In genomic region chr7:116538138-116538537, GRCh38 we compare ENCODE assay signal across 12 cellular contexts. TPM values are rescaled to one million over a fixed set of nuclear protein-coding genes. Genes with fewer than 3 reads are reported as not detected.
"Had no signal": no experiment of that assay in that cellular context is flagged by ENCODE, and none has a peak within 500 bp of the region (broad histone marks: within the 10 kb centered on the region; RNA-seq: fewer than 3 reads in every experiment).

No MANE protein-coding gene starts in this region.

- H3K27ac ChIP-seq: upper lobe of right lung, WERI-Rb-1 had no signal

- DNase-seq: activated CD4-positive, alpha-beta memory T cell treated with anti-CD3 and anti-CD28 coated beads, Interleukin-2, amount 10 ng/mL, durations not matched to agents 7 days and 5 days; activated CD4-positive, alpha-beta T cell treated with anti-CD3 and anti-CD28 coated beads for 36 hours; activated gamma-delta T cell treated with Interleukin-2 at 50 U/mL for 16 hours; activated naive CD8-positive, alpha-beta T cell treated with anti-CD3 and anti-CD28 coated beads, Interleukin-2, amount 10 ng/mL, durations not matched to agents 7 days and 5 days; activated T-cell treated with anti-CD3 and anti-CD28 coated beads, Interleukin-2, amount 50 U/mL, for 72 hours; anterior cingulate cortex; stimulated activated CD4-positive, alpha-beta T cell treated with anti-CD3 and anti-CD28 coated beads, Interleukin-12 subunit alpha, Interleukin-12 subunit beta, amount 100 ng/mL, for 4 hours; stimulated activated naive CD4-positive, alpha-beta T cell treated with Interleukin-2 at 50 U/mL for 16 hours; T-helper 1 cell; upper lobe of right lung; WERI-Rb-1 had no signal

- H3K9me3 ChIP-seq: upper lobe of right lung had no signal

- H3K27ac Mint-ChIP-seq: activated CD4-positive, alpha-beta memory T cell treated with anti-CD3 and anti-CD28 coated beads, Interleukin-2, amount 10 ng/mL, durations not matched to agents 7 days and 5 days; activated CD4-positive, alpha-beta T cell treated with anti-CD3 and anti-CD28 coated beads for 36 hours; activated naive CD8-positive, alpha-beta T cell treated with anti-CD3 and anti-CD28 coated beads, Interleukin-2, amount 10 ng/mL, durations not matched to agents 7 days and 5 days; activated T-cell treated with anti-CD3 and anti-CD28 coated beads, Interleukin-2, amount 50 U/mL, for 72 hours had no signal

- H3K4me1 Mint-ChIP-seq: activated CD4-positive, alpha-beta memory T cell treated with anti-CD3 and anti-CD28 coated beads, Interleukin-2, amount 10 ng/mL, durations not matched to agents 7 days and 5 days; activated CD4-positive, alpha-beta T cell treated with anti-CD3 and anti-CD28 coated beads for 36 hours; activated naive CD8-positive, alpha-beta T cell treated with anti-CD3 and anti-CD28 coated beads, Interleukin-2, amount 10 ng/mL, durations not matched to agents 7 days and 5 days had no signal

- H3K36me3 Mint-ChIP-seq: activated naive CD8-positive, alpha-beta T cell treated with anti-CD3 and anti-CD28 coated beads, Interleukin-2, amount 10 ng/mL, durations not matched to agents 7 days and 5 days had no signal

- H3K27me3 ChIP-seq: upper lobe of right lung had no signal

- H3K9me3 Mint-ChIP-seq: activated CD4-positive, alpha-beta memory T cell treated with anti-CD3 and anti-CD28 coated beads, Interleukin-2, amount 10 ng/mL, durations not matched to agents 7 days and 5 days had no signal

- H3K4me3 Mint-ChIP-seq: activated CD4-positive, alpha-beta memory T cell treated with anti-CD3 and anti-CD28 coated beads, Interleukin-2, amount 10 ng/mL, durations not matched to agents 7 days and 5 days; activated CD4-positive, alpha-beta T cell treated with anti-CD3 and anti-CD28 coated beads for 36 hours; activated naive CD8-positive, alpha-beta T cell treated with anti-CD3 and anti-CD28 coated beads, Interleukin-2, amount 10 ng/mL, durations not matched to agents 7 days and 5 days; activated T-cell treated with anti-CD3 and anti-CD28 coated beads, Interleukin-2, amount 50 U/mL, for 72 hours had no signal

- H3K4me1 ChIP-seq: upper lobe of right lung had no signal

- H3K4me3 ChIP-seq: upper lobe of right lung had no signal

- H3K36me3 ChIP-seq: WERI-Rb-1 had no signal

- ATAC-seq: activated CD4-positive, alpha-beta T cell treated with anti-CD3 and anti-CD28 coated beads for 36 hours; sciatic nerve; upper lobe of right lung had no signal

RNA-seq across cellular contexts. Expression of gene CAV2, which starts 38.6 kb away (rescaled TPM):
- total RNA-seq: activated CD4-positive, alpha-beta memory T cell treated with anti-CD3 and anti-CD28 coated beads, Interleukin-2, amount 10 ng/mL, durations not matched to agents 7 days and 5 days; activated CD4-positive, alpha-beta T cell treated with anti-CD3 and anti-CD28 coated beads for 36 hours; activated naive CD8-positive, alpha-beta T cell treated with anti-CD3 and anti-CD28 coated beads, Interleukin-2, amount 10 ng/mL, durations not matched to agents 7 days and 5 days; activated T-cell treated with anti-CD3 and anti-CD28 coated beads, Interleukin-2, amount 50 U/mL, for 72 hours had no signal
